ENCODE assay signal across 10 cellular contexts in the genomic region with DNA sequence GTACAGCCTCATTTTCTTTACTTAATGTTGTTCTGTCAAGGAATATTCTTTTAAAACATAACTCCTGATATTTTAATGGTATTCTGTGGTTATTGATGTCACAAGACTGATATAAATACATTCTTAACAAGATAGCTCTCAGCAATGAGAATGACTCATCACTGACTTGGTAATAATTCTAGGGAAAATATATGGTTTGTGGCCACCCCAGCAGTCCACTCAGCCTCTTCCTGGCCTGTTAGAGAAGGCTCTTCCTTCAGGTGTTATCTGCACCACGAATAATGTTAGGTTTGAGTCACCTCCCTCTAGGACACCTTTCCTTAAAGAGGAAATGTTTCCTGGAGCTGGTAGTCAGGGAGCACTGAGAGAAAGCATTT.
DNase-seq lines count a peak whose midpoint lies in the region; ATAC-seq and TF ChIP-seq lines count a peak whose summit lies in the region.
"Had no signal": no experiment of that assay in that cellular context is flagged by ENCODE, and none has a peak within 500 bp of the region (broad histone marks: within the 10 kb centered on the region; RNA-seq: fewer than 3 reads in every experiment).

No MANE protein-coding gene starts in this region.

- TF ChIP-seq CTCF in AG04450 (IDR thresholded peaks at IDR 0.05; ENCODE audit: low read depth, low read length) (no peak), astrocyte of the cerebellum (IDR thresholded peaks at IDR 0.05; ENCODE audit: low read depth, low read length, missing control alignments) (no peak)

- POLR2A ChIA-PET in AG04450 (lab: Yijun Ruan, JAX), result interaction anchor here (0.5 to 1.8 kb wide), 3 partner anchors 11 to 165 kb away, joined by 3 to 6 read pairs (median 6); no protein-coding TSS in a partner anchor

- peaks cover 36% of the 10 kb centered on the region for H3K4me1 ChIP-seq in mesenchymal stem cell (ENCODE audit: control insufficient read depth, insufficient read depth, low read depth, low read length)

- H2AFZ ChIP-seq in mesenchymal stem cell (ENCODE audit: low read depth, low read length), result no peak overlapping the region

- WGBS in mesenchymal stem cell, result no CpG with 5 or more reads among the region's 1 CpG

- H3K9ac ChIP-seq in mesenchymal stem cell (ENCODE audit: low read length), result peak overlapping the region; percentile 63

- H3K4ac ChIP-seq in mesenchymal stem cell (ENCODE audit: low read depth in 1 of 2, low read length in 2 of 2), result no peak overlapping the region

- H3K18ac ChIP-seq in mesenchymal stem cell (ENCODE audit: low read depth in 1 of 2, low read length in 2 of 2), result no peak overlapping the region

- H3K4me3 ChIP-seq in AG04450 (ENCODE audit: low read depth, low read length), result no peak overlapping the region
- H3K4me3 ChIP-seq in astrocyte of the cerebellum (ENCODE audit: low read depth, low read length), result no peak overlapping the region
- no peak overlapping the region for H3K4me3 ChIP-seq in mesenchymal stem cell (ENCODE audit: insufficient read depth in 1 of 2, low read depth in 1 of 2, low read length in 2 of 2)

- intact Hi-C loops in activated naive CD4-positive, alpha-beta T cell treated with anti-CD3 and anti-CD28 coated beads for 36 hours (cut with micrococcal nuclease), result loop anchor here (2.0 kb wide), 1 partner anchor 25 kb away; no protein-coding TSS in a partner anchor

- H3K23ac ChIP-seq in mesenchymal stem cell (ENCODE audit: low read length in 2 of 2), result no peak overlapping the region

- peak overlapping the region; percentile 38 for H2BK5ac ChIP-seq in mesenchymal stem cell (ENCODE audit: low read depth, low read length, poor library complexity, severe bottlenecking)

- in situ Hi-C loops in astrocyte of the cerebellum (cut with HindIII; ENCODE audit: low sequenced_read_pairs), result no loop called here

- H3K27me3 Mint-ChIP-seq in activated naive CD4-positive, alpha-beta T cell treated with anti-CD3 and anti-CD28 coated beads for 36 hours (ENCODE audit: low read depth), result no peaks in the 10 kb centered on the region

- no peak overlapping the region for H4K91ac ChIP-seq in mesenchymal stem cell (ENCODE audit: low read length)

- H2AK5ac ChIP-seq in mesenchymal stem cell (ENCODE audit: low read length, severe bottlenecking), result peak overlapping the region; percentile 96

- peaks cover 26% of the 10 kb centered on the region for H3K79me1 ChIP-seq in mesenchymal stem cell (replicated peaks; ENCODE audit: low read length, poor library complexity, severe bottlenecking)

- H3K9me3 ChIP-seq in AG04450 (ENCODE audit: control insufficient read depth, insufficient read depth, low read length), result no peaks in the 10 kb centered on the region; the same call in 1 of the 2 replicates
- H3K9me3 ChIP-seq in mesenchymal stem cell (ENCODE audit: control insufficient read depth, low read length), result no peaks in the 10 kb centered on the region

- H3K27ac Mint-ChIP-seq in activated naive CD4-positive, alpha-beta T cell treated with anti-CD3 and anti-CD28 coated beads for 36 hours, result no peak overlapping the region

- peaks cover 46 to 94% of the 10 kb centered on the region in 2 experiments for H3K36me3 ChIP-seq in mesenchymal stem cell (ENCODE audit: control insufficient read depth in 1 of 2, insufficient read depth in 2 of 2, low read depth in 1 of 2, low read length in 2 of 2)

- H3K4me3 Mint-ChIP-seq in activated naive CD4-positive, alpha-beta T cell treated with anti-CD3 and anti-CD28 coated beads for 36 hours, result no peak overlapping the region

- no peak overlapping the region for H4K8ac ChIP-seq in mesenchymal stem cell (ENCODE audit: low read length)

- H3K27ac ChIP-seq in AG04450 (ENCODE audit: low read depth, low read length) (peak overlapping the region; percentile 70), mesenchymal stem cell (ENCODE audit: low read length, poor library complexity, severe bottlenecking) (peak overlapping the region; percentile 96)
- H3K27ac ChIP-seq: HL-60 had no signal

- no peaks in the 10 kb centered on the region for H3K4me1 Mint-ChIP-seq in activated naive CD4-positive, alpha-beta T cell treated with anti-CD3 and anti-CD28 coated beads for 36 hours (ENCODE audit: low read depth)

- H2BK120ac ChIP-seq in mesenchymal stem cell (ENCODE audit: low read depth, low read length), result no peak overlapping the region

- peak; percentile 44 for DNase-seq in AG04450 (ENCODE audit: low read depth, low spot score)
- peak; percentile 91 for DNase-seq in HT1080 (ENCODE audit: low read depth)
- peak; percentile 68 for DNase-seq in astrocyte of the cerebellum (ENCODE audit: low read depth)
- peak; percentile 83 for DNase-seq in mesenchymal stem cell
- no peak for DNase-seq in mucosa of gallbladder (ENCODE audit: low spot score)
- no peak for DNase-seq in activated naive CD4-positive, alpha-beta T cell treated with anti-CD3 and anti-CD28 coated beads, Interleukin-2, amount 50 U/mL, for 16 hours
- DNase-seq in activated naive CD4-positive, alpha-beta T cell treated with anti-CD3 and anti-CD28 coated beads for 36 hours, result no peak
- DNase-seq: DMS79 had no signal

- H3K36me3 Mint-ChIP-seq in activated naive CD4-positive, alpha-beta T cell treated with anti-CD3 and anti-CD28 coated beads for 36 hours (ENCODE audit: low read depth), result peaks cover 31% of the 10 kb centered on the region

- CTCF ChIA-PET in AG04450 (lab: Charles Lee), result interaction anchor here (0.8 to 1.8 kb wide), 5 partner anchors 64 to 808 kb away, joined by 3 to 4 read pairs (median 4); no protein-coding TSS in a partner anchor
- CTCF ChIA-PET in activated naive CD4-positive, alpha-beta T cell treated with anti-CD3 and anti-CD28 coated beads for 36 hours (lab: Charles Lee), result interaction anchor here (0.7 to 2.4 kb wide), 3 partner anchors 26 to 170 kb away, joined by 3 to 6 read pairs (median 4); no protein-coding TSS in a partner anchor

- peak overlapping the region; percentile 54 for H3K4me2 ChIP-seq in mesenchymal stem cell (ENCODE audit: low read length, poor library complexity, severe bottlenecking)

- no peak overlapping the region for H3K14ac ChIP-seq in mesenchymal stem cell (ENCODE audit: low read length in 2 of 2)

- H3K27me3 ChIP-seq in AG04450 (ENCODE audit: control insufficient read depth, insufficient read depth, low read length) (no peaks in the 10 kb centered on the region), mesenchymal stem cell (ENCODE audit: control insufficient read depth in 1 of 2, insufficient read depth in 1 of 2, low read length in 2 of 2) (no peaks in the 10 kb centered on the region)

- no peak overlapping the region for H2BK12ac ChIP-seq in mesenchymal stem cell (ENCODE audit: low read length in 2 of 2)

- no peaks in the 10 kb centered on the region for H3K9me3 Mint-ChIP-seq in activated naive CD4-positive, alpha-beta T cell treated with anti-CD3 and anti-CD28 coated beads for 36 hours

- H2BK15ac ChIP-seq in mesenchymal stem cell (ENCODE audit: low read depth, poor library complexity, severe bottlenecking), result no peak overlapping the region

- ATAC-seq in HG03439 (IDR thresholded peaks at IDR 0.05; ENCODE audit: unreplicated experiment), result no peak

Comparison
In these comparisons a context has a peak if more than half of its experiments do, and no peak if none do; other contexts are left out.
1. DNase-seq: peak in AG04450 (single experiment), HT1080 (single experiment), astrocyte of the cerebellum (single experiment) and mesenchymal stem cell (single experiment); none in mucosa of gallbladder (single experiment), activated naive CD4-positive, alpha-beta T cell treated with anti-CD3 and anti-CD28 coated beads, Interleukin-2, amount 50 U/mL, for 16 hours (single experiment) and activated naive CD4-positive, alpha-beta T cell treated with anti-CD3 and anti-CD28 coated beads for 36 hours (single experiment).